In the genomic region with DNA sequence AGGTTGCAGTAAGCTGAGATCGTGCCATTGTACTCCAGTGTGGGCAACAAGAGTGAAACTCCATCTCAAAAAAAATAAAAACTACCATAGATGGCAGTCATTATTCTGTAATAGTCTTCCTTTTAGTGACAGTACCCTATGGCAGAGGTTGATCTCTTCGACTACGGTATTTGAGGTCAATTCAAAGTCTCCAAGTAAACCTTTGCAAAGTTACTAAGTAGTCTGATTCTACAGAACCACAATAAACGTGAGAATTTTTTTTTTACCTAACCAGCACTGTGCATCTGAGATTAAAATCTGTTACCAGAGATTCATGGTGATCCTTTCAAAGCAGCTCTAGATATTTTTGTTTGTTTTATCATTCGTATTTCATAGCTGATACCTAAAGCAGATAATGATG, we compare ENCODE assay signal across 20 cellular contexts.
DNase-seq lines count a peak whose midpoint lies in the region; ATAC-seq and TF ChIP-seq lines count a peak whose summit lies in the region.
"Had no signal": no experiment of that assay in that cellular context is flagged by ENCODE, and none has a peak within 500 bp of the region (broad histone marks: within the 10 kb centered on the region; RNA-seq: fewer than 3 reads in every experiment).

No MANE protein-coding gene starts in this region.

- H3K27me3 Mint-ChIP-seq in activated CD4-positive, alpha-beta T cell treated with anti-CD3 and anti-CD28 coated beads, Interleukin-2, amount 10 ng/mL, durations not matched to agents 24 days and 14 days, result no peaks in the 10 kb centered on the region
- no peaks in the 10 kb centered on the region for H3K27me3 Mint-ChIP-seq in activated T-helper 2 cell treated with anti-CD3 and anti-CD28 coated beads, Interferon-gamma antibody, Interleukin-2, Interleukin-4, amounts not matched to agents 10 μg/mL and 5 μg/mL and 100 μg/mL, durations not matched to agents 14 hours and 24 hours and 36 hours (ENCODE audit: low read depth)
- H3K27me3 Mint-ChIP-seq in neural crest cell (ENCODE audit: low read depth), result no peaks in the 10 kb centered on the region
- H3K27me3 Mint-ChIP-seq: memory B cell had no signal

- no peak for DNase-seq in activated CD4-positive, alpha-beta T cell treated with anti-CD3 and anti-CD28 coated beads, Interleukin-2, amount 10 ng/mL, durations not matched to agents 24 days and 14 days
- no peak for DNase-seq in activated CD4-positive, alpha-beta T cell treated with anti-CD3 and anti-CD28 coated beads for 48 hours
- DNase-seq in activated T-helper 2 cell treated with anti-CD3 and anti-CD28 coated beads, Interferon-gamma antibody, Interleukin-2, Interleukin-4, amounts not matched to agents 10 μg/mL and 5 μg/mL and 100 μg/mL, durations not matched to agents 14 hours and 24 hours and 36 hours (ENCODE audit: low spot score), result no peak
- DNase-seq in neural crest cell (ENCODE audit: low read depth, low spot score) (no peak), GM19238 (ENCODE audit: insufficient read length, low spot score) (no peak)
- DNase-seq in stimulated activated CD4-positive, alpha-beta T cell treated with anti-CD3 and anti-CD28 coated beads, Interleukin-12 subunit alpha, Interleukin-12 subunit beta, amount 100 ng/mL, for 4 hours, result no peak
- DNase-seq: activated gamma-delta T cell, body of pancreas, foreskin fibroblast, Kasumi-1, NCI-H1105 treated with DMSO at 0.1 percent for 48 hours, NCI-H2107, NCI-H526, SK-N-SH had no signal

- H3K27ac ChIP-seq in KOPT-K1 (ENCODE audit: low read depth, low read length, poor library complexity, severe bottlenecking), result peak overlapping the region; percentile 31
- H3K27ac ChIP-seq: BLaER1, neutrophil, tibial artery had no signal

- no peak for ATAC-seq in GM18858 (IDR thresholded peaks at IDR 0.05; ENCODE audit: unreplicated experiment)
- ATAC-seq: body of pancreas had no signal

- no peaks in the 10 kb centered on the region for H3K36me3 Mint-ChIP-seq in activated CD4-positive, alpha-beta T cell treated with anti-CD3 and anti-CD28 coated beads, Interleukin-2, amount 10 ng/mL, durations not matched to agents 24 days and 14 days (ENCODE audit: low read depth)
- peaks cover 4% of the 10 kb centered on the region for H3K36me3 Mint-ChIP-seq in activated T-helper 2 cell treated with anti-CD3 and anti-CD28 coated beads, Interferon-gamma antibody, Interleukin-2, Interleukin-4, amounts not matched to agents 10 μg/mL and 5 μg/mL and 100 μg/mL, durations not matched to agents 14 hours and 24 hours and 36 hours (ENCODE audit: low read depth)
- no peaks in the 10 kb centered on the region for H3K36me3 Mint-ChIP-seq in neural crest cell (ENCODE audit: low read depth)
- H3K36me3 Mint-ChIP-seq: memory B cell had no signal

- no peaks in the 10 kb centered on the region for H3K9me3 Mint-ChIP-seq in activated CD4-positive, alpha-beta T cell treated with anti-CD3 and anti-CD28 coated beads, Interleukin-2, amount 10 ng/mL, durations not matched to agents 24 days and 14 days
- H3K9me3 Mint-ChIP-seq in activated T-helper 2 cell treated with anti-CD3 and anti-CD28 coated beads, Interferon-gamma antibody, Interleukin-2, Interleukin-4, amounts not matched to agents 10 μg/mL and 5 μg/mL and 100 μg/mL, durations not matched to agents 14 hours and 24 hours and 36 hours, result no peaks in the 10 kb centered on the region
- no peaks in the 10 kb centered on the region for H3K9me3 Mint-ChIP-seq in neural crest cell
- H3K9me3 Mint-ChIP-seq: memory B cell had no signal

- no peaks in the 10 kb centered on the region for H3K36me3 ChIP-seq in KOPT-K1 (ENCODE audit: insufficient read depth, low read length)
- H3K36me3 ChIP-seq: BLaER1, neutrophil, tibial artery had no signal

- H3K4me3 Mint-ChIP-seq in activated CD4-positive, alpha-beta T cell treated with anti-CD3 and anti-CD28 coated beads, Interleukin-2, amount 10 ng/mL, durations not matched to agents 24 days and 14 days, result peak overlapping the region; percentile 71
- H3K4me3 Mint-ChIP-seq in activated T-helper 2 cell treated with anti-CD3 and anti-CD28 coated beads, Interferon-gamma antibody, Interleukin-2, Interleukin-4, amounts not matched to agents 10 μg/mL and 5 μg/mL and 100 μg/mL, durations not matched to agents 14 hours and 24 hours and 36 hours (ENCODE audit: low read depth), result peak overlapping the region; percentile 66
- H3K4me3 Mint-ChIP-seq in neural crest cell, result peak overlapping the region; percentile 48
- H3K4me3 Mint-ChIP-seq: memory B cell had no signal

- H3K27ac Mint-ChIP-seq in activated CD4-positive, alpha-beta T cell treated with anti-CD3 and anti-CD28 coated beads, Interleukin-2, amount 10 ng/mL, durations not matched to agents 24 days and 14 days, result peak overlapping the region; percentile 85
- peak overlapping the region; percentile 80 for H3K27ac Mint-ChIP-seq in activated T-helper 2 cell treated with anti-CD3 and anti-CD28 coated beads, Interferon-gamma antibody, Interleukin-2, Interleukin-4, amounts not matched to agents 10 μg/mL and 5 μg/mL and 100 μg/mL, durations not matched to agents 14 hours and 24 hours and 36 hours
- H3K27ac Mint-ChIP-seq in neural crest cell (ENCODE audit: unreplicated experiment), result peak overlapping the region; percentile 10
- H3K27ac Mint-ChIP-seq: memory B cell had no signal

- H3K9me3 ChIP-seq in KOPT-K1 (ENCODE audit: insufficient read depth, low read length, poor library complexity, severe bottlenecking), result no peaks in the 10 kb centered on the region
- H3K9me3 ChIP-seq: BLaER1, body of pancreas, neutrophil, SK-N-SH, tibial artery had no signal

- H3K4me1 Mint-ChIP-seq in activated CD4-positive, alpha-beta T cell treated with anti-CD3 and anti-CD28 coated beads, Interleukin-2, amount 10 ng/mL, durations not matched to agents 24 days and 14 days, result peaks cover 41% of the 10 kb centered on the region
- peaks cover 41% of the 10 kb centered on the region for H3K4me1 Mint-ChIP-seq in activated T-helper 2 cell treated with anti-CD3 and anti-CD28 coated beads, Interferon-gamma antibody, Interleukin-2, Interleukin-4, amounts not matched to agents 10 μg/mL and 5 μg/mL and 100 μg/mL, durations not matched to agents 14 hours and 24 hours and 36 hours (ENCODE audit: low read depth)
- H3K4me1 Mint-ChIP-seq in neural crest cell, result peaks cover 55% of the 10 kb centered on the region

- no peak for TF ChIP-seq CTCF in neural crest cell (conservative IDR thresholded peaks at IDR 0.05)

- intact Hi-C loops in activated CD4-positive, alpha-beta T cell treated with anti-CD3 and anti-CD28 coated beads, Interleukin-2, amount 10 ng/mL, durations not matched to agents 24 days and 14 days (cut with micrococcal nuclease), result no loop called here
- intact Hi-C loops in activated T-helper 2 cell treated with anti-CD3 and anti-CD28 coated beads, Interferon-gamma antibody, Interleukin-2, Interleukin-4, amounts not matched to agents 10 μg/mL and 5 μg/mL and 100 μg/mL, durations not matched to agents 14 hours and 24 hours and 36 hours (cut with micrococcal nuclease), result loop anchor here (5.0 kb wide), 1 partner anchor 34 kb away; no protein-coding TSS in a partner anchor

Comparison
In these comparisons a context has a peak if more than half of its experiments do, and no peak if none do; other contexts are left out.
1. H3K27ac Mint-ChIP-seq: peak in every context shown above with its lines; median percentile 85 in activated CD4-positive, alpha-beta T cell treated with anti-CD3 and anti-CD28 coated beads, Interleukin-2, amount 10 ng/mL, durations not matched to agents 24 days and 14 days; 80 in activated T-helper 2 cell treated with anti-CD3 and anti-CD28 coated beads, Interferon-gamma antibody, Interleukin-2, Interleukin-4, amounts not matched to agents 10 μg/mL and 5 μg/mL and 100 μg/mL, durations not matched to agents 14 hours and 24 hours and 36 hours; 10 in neural crest cell.